Comparison of ENCODE assay signal across 8 cellular contexts in genomic region chrX:136250191-136251041, GRCh38. TPM values are rescaled to one million over a fixed set of nuclear protein-coding genes. Genes with fewer than 3 reads are reported as not detected.
DNase-seq lines count a peak whose midpoint lies in the region; ATAC-seq, FAIRE-seq and TF ChIP-seq lines count a peak whose summit lies in the region.

No MANE protein-coding gene starts in this region.

- intact Hi-C loops in endothelial cell of umbilical vein (cut with micrococcal nuclease): loop anchor here (1.0 kb wide), 2 partner anchors 9 to 18 kb away; no protein-coding TSS in a partner anchor

- H3K36me3 ChIP-seq in endothelial cell of umbilical vein (ENCODE audit: control insufficient read depth in 2 of 2, extremely low read depth in 1 of 2, insufficient read depth in 2 of 2, low read length in 2 of 2) (no peaks in the 10 kb centered on the region), stomach smooth muscle (ENCODE audit: control insufficient read depth in 2 of 2, insufficient read depth in 2 of 2, low read length in 2 of 2) (no peaks in the 10 kb centered on the region)

- H3K4me1 ChIP-seq in endothelial cell of umbilical vein (ENCODE audit: control insufficient read depth, extremely low read depth, insufficient read depth, low read length) (peaks cover 9% of the 10 kb centered on the region), stomach smooth muscle (ENCODE audit: control insufficient read depth, insufficient read depth, low read length) (no peaks in the 10 kb centered on the region)

- H3K9me3 ChIP-seq in endothelial cell of umbilical vein (replicated peaks; ENCODE audit: control insufficient read depth, insufficient read depth, low read length) (no peaks in the 10 kb centered on the region), stomach smooth muscle (ENCODE audit: control insufficient read depth in 2 of 2, low read length in 2 of 2) (no peaks in the 10 kb centered on the region)

- no peaks in the 10 kb centered on the region for H3K27me3 Mint-ChIP-seq in activated CD4-positive, alpha-beta T cell treated with anti-CD3 and anti-CD28 coated beads, Interleukin-2, amount 10 ng/mL, durations not matched to agents 7 days and 5 days

- H3K9me3 Mint-ChIP-seq in activated CD4-positive, alpha-beta T cell treated with anti-CD3 and anti-CD28 coated beads, Interleukin-2, amount 10 ng/mL, durations not matched to agents 7 days and 5 days: no peaks in the 10 kb centered on the region

- H3K4me2 ChIP-seq in endothelial cell of umbilical vein (ENCODE audit: insufficient read depth, low read length): peak overlapping the region; percentile 64

- H3K79me2 ChIP-seq in endothelial cell of umbilical vein (ENCODE audit: control insufficient read depth, insufficient read depth, low read length): peaks cover 18% of the 10 kb centered on the region

- peak overlapping the region; percentile 89 for H3K9ac ChIP-seq in endothelial cell of umbilical vein (replicated peaks; ENCODE audit: extremely low read depth, insufficient read depth, low read length)
- peak overlapping the region; percentile 48 to 71 for H3K9ac ChIP-seq in stomach smooth muscle (ENCODE audit: low read length in 2 of 2)

- DNase-seq in Ammon's horn (ENCODE audit: low spot score) (peak; percentile 2), endothelial cell of umbilical vein (ENCODE audit: low read depth, low spot score) (peak; percentile 41), myocyte (ENCODE audit: low read depth) (peak; percentile 18), GDM1 (lab: John Stamatoyannopoulos, UW) (no peak)
- peak; percentile 10 for DNase-seq in activated CD4-positive, alpha-beta T cell treated with anti-CD3 and anti-CD28 coated beads, Interleukin-2, amount 10 ng/mL, durations not matched to agents 7 days and 5 days

- POLR2A ChIA-PET in activated CD4-positive, alpha-beta T cell treated with anti-CD3 and anti-CD28 coated beads, Interleukin-2, amount 10 ng/mL, durations not matched to agents 7 days and 5 days (lab: Charles Lee): no interaction called here
- POLR2A ChIA-PET in endothelial cell of umbilical vein (lab: Charles Lee): no interaction called here

- CTCF ChIA-PET in activated CD4-positive, alpha-beta T cell treated with anti-CD3 and anti-CD28 coated beads, Interleukin-2, amount 10 ng/mL, durations not matched to agents 7 days and 5 days (lab: Charles Lee): no interaction called here
- CTCF ChIA-PET in endothelial cell of umbilical vein (lab: Charles Lee): interaction anchor here (1.0 to 5.0 kb wide), 4 partner anchors 10 to 222 kb away, joined by 3 to 21 read pairs (median 4); no protein-coding TSS in a partner anchor

- ATAC-seq in GM19395 (IDR thresholded peaks at IDR 0.05; ENCODE audit: unreplicated experiment) (peak; percentile 36), HG03439 (IDR thresholded peaks at IDR 0.05; ENCODE audit: unreplicated experiment) (peak; percentile 42)

- no peaks in the 10 kb centered on the region for H4K20me1 ChIP-seq in endothelial cell of umbilical vein (replicated peaks; ENCODE audit: control insufficient read depth, extremely low read depth, insufficient read depth, low read length)

- H3K4me1 Mint-ChIP-seq in activated CD4-positive, alpha-beta T cell treated with anti-CD3 and anti-CD28 coated beads, Interleukin-2, amount 10 ng/mL, durations not matched to agents 7 days and 5 days: peaks cover 8% of the 10 kb centered on the region

- TSS peak; percentile 36 for BruUV-seq in endothelial cell of umbilical vein (replicated peaks; lab: Mats Ljungman, UMichigan)

- peak overlapping the region; percentile 70 for H3K27ac ChIP-seq in endothelial cell of umbilical vein (ENCODE audit: insufficient read depth, low read depth, low read length)
- H3K27ac ChIP-seq in stomach smooth muscle (ENCODE audit: low read length): peak overlapping the region; percentile 41

- no peaks in the 10 kb centered on the region for H3K9me1 ChIP-seq in endothelial cell of umbilical vein (replicated peaks; ENCODE audit: control insufficient read depth, extremely low read depth, insufficient read depth, low read length)

- H3K4me3 ChIP-seq in endothelial cell of umbilical vein (replicated peaks in 1 of 3; ENCODE audit: insufficient read depth in 1 of 3, low read depth in 1 of 3, low read length in 3 of 3) (peak overlapping the region; percentile 69 to 84 (median 74)), stomach smooth muscle (ENCODE audit: low read length in 2 of 2) (peak overlapping the region; percentile 62 to 76)

- FAIRE-seq in endothelial cell of umbilical vein (lab: Jason Lieb, UNC): no peak

- no peaks in the 10 kb centered on the region for H3K27me3 ChIP-seq in endothelial cell of umbilical vein (ENCODE audit: control insufficient read depth in 2 of 2, insufficient read depth in 2 of 2, low read length in 2 of 2)
- peaks cover 0 to 6% of the 10 kb centered on the region in 2 donors for H3K27me3 ChIP-seq in stomach smooth muscle (ENCODE audit: control insufficient read depth in 1 of 2, insufficient read depth in 2 of 2, low read length in 2 of 2)

- H3K36me3 Mint-ChIP-seq in activated CD4-positive, alpha-beta T cell treated with anti-CD3 and anti-CD28 coated beads, Interleukin-2, amount 10 ng/mL, durations not matched to agents 7 days and 5 days (ENCODE audit: low read depth): no peaks in the 10 kb centered on the region

- dilution Hi-C loops in endothelial cell of umbilical vein (cut with MboI; ENCODE audit: extremely low pct_ligation_motif_present, low sequenced_read_pairs): no loop called here

- H2AFZ ChIP-seq in endothelial cell of umbilical vein (ENCODE audit: low read depth, low read length): peak overlapping the region; percentile 84

- peak overlapping the region; percentile 75 for H3K27ac Mint-ChIP-seq in activated CD4-positive, alpha-beta T cell treated with anti-CD3 and anti-CD28 coated beads, Interleukin-2, amount 10 ng/mL, durations not matched to agents 7 days and 5 days

- no peak for TF ChIP-seq CTCF in endothelial cell of umbilical vein (IDR thresholded peaks at IDR 0.05; ENCODE audit: extremely low read depth in 1 of 2, insufficient read depth in 1 of 2, low read depth in 1 of 2, low read length in 2 of 2)

- peak overlapping the region; percentile 75 for H3K4me3 Mint-ChIP-seq in activated CD4-positive, alpha-beta T cell treated with anti-CD3 and anti-CD28 coated beads, Interleukin-2, amount 10 ng/mL, durations not matched to agents 7 days and 5 days

- TF ChIP-seq POLR2A in endothelial cell of umbilical vein (IDR thresholded peaks at IDR 0.05; ENCODE audit: low read depth, low read length): no peak

TF ChIP-seq in endothelial cell of umbilical vein, 7 proteins besides CTCF, POLR2A, EP300 and RAD21:
- no peak for TF ChIP-seq MAX (IDR thresholded peaks at IDR 0.05; ENCODE audit: insufficient read depth, insufficient read length)
- no peak for TF ChIP-seq JUN (IDR thresholded peaks at IDR 0.05; ENCODE audit: borderline replicate concordance, insufficient read depth, insufficient read length, low read depth)
- TF ChIP-seq EZH2 (IDR thresholded peaks at IDR 0.05; ENCODE audit: borderline replicate concordance, low read depth, low read length, severe bottlenecking): no peak
- no peak for TF ChIP-seq GATA2 (IDR thresholded peaks at IDR 0.05; ENCODE audit: insufficient read depth, insufficient read length, low read depth, low read length)
- no peak for TF ChIP-seq POLR2AphosphoS5 (IDR thresholded peaks at IDR 0.05; ENCODE audit: insufficient read depth, low read depth, low read length)
- no peak for TF ChIP-seq MYC (IDR thresholded peaks at IDR 0.05; ENCODE audit: low read depth, low read length)
- TF ChIP-seq FOS (IDR thresholded peaks at IDR 0.05; ENCODE audit: borderline replicate concordance, insufficient read depth, low read length): no peak

RNA-seq across cellular contexts. Expression of gene MAP7D3, which starts 0.8 kb away (rescaled TPM):
- total RNA-seq in activated CD4-positive, alpha-beta T cell treated with anti-CD3 and anti-CD28 coated beads, Interleukin-2, amount 10 ng/mL, durations not matched to agents 7 days and 5 days: 10 to 100 TPM; 11.2 to 13.5 TPM
- total RNA-seq in endothelial cell of umbilical vein: 20.0 and 22.8 TPM in 2 replicates
- 5.6 and 6.5 TPM in 2 replicates for polyA plus RNA-seq in endothelial cell of umbilical vein
- 11.1 TPM in 2 replicates for polyA plus RNA-seq in endothelial cell of umbilical vein (2011; cell fraction: cytosol; rRNA removed)
- 17.7 and 18.9 TPM in 2 replicates for polyA plus RNA-seq in endothelial cell of umbilical vein (2011; cell fraction: nucleus; rRNA removed)
- polyA plus RNA-seq in endothelial cell of umbilical vein (2012): 24.5 and 27.5 TPM in 2 replicates
- 12.9 and 15.3 TPM in 2 replicates for polyA minus RNA-seq in endothelial cell of umbilical vein
- 9.1 TPM for polyA minus RNA-seq in endothelial cell of umbilical vein (2011; cell fraction: cytosol; rRNA and poly(A)+ RNA removed)
- 13.7 and 21.1 TPM in 2 replicates for polyA minus RNA-seq in endothelial cell of umbilical vein (2011; cell fraction: nucleus; rRNA and poly(A)+ RNA removed)
- total RNA-seq in myocyte: 11.0 and 14.3 TPM in 2 replicates
- polyA plus RNA-seq in myocyte (2012): 6.6 TPM

RNA-seq across cellular contexts. Expression of gene ADGRG4, which starts 50.3 kb away (rescaled TPM):
- total RNA-seq in activated CD4-positive, alpha-beta T cell treated with anti-CD3 and anti-CD28 coated beads, Interleukin-2, amount 10 ng/mL, durations not matched to agents 7 days and 5 days: not detected
- 0.04 and 0.05 TPM in 2 replicates for total RNA-seq in endothelial cell of umbilical vein
- 0.08 and 0.13 TPM in 2 replicates for polyA plus RNA-seq in endothelial cell of umbilical vein
- 0.03 and 0.04 TPM in 2 replicates for polyA plus RNA-seq in endothelial cell of umbilical vein (2011; cell fraction: cytosol; rRNA removed)
- 0.32 TPM in 2 replicates for polyA plus RNA-seq in endothelial cell of umbilical vein (2011; cell fraction: nucleus; rRNA removed)
- polyA plus RNA-seq in endothelial cell of umbilical vein (2012): 0.10 and 0.11 TPM in 2 replicates
- polyA minus RNA-seq in endothelial cell of umbilical vein: 0.17 and 0.55 TPM in 2 replicates
- polyA minus RNA-seq in endothelial cell of umbilical vein (2011; cell fraction: cytosol; rRNA and poly(A)+ RNA removed): not detected
- polyA minus RNA-seq in endothelial cell of umbilical vein (2011; cell fraction: nucleus; rRNA and poly(A)+ RNA removed): 0.43 and 0.67 TPM in 2 replicates
- total RNA-seq in myocyte: not detected in 2 replicates
- polyA plus RNA-seq in myocyte (2012): not detected
